ENCODE assay signal across 17 cellular contexts in genomic region chr3:10219737-10220136, GRCh38. TPM values are rescaled to one million over a fixed set of nuclear protein-coding genes. Genes with fewer than 3 reads are reported as not detected.
DNase-seq lines count a peak whose midpoint lies in the region; ATAC-seq, FAIRE-seq and TF ChIP-seq lines count a peak whose summit lies in the region.
"Had no signal": no experiment of that assay in that cellular context is flagged by ENCODE, and none has a peak within 500 bp of the region (broad histone marks: within the 10 kb centered on the region; RNA-seq: fewer than 3 reads in every experiment).

No MANE protein-coding gene starts in this region.

- 90% methylated on average over 9 of the region's 9 CpGs; no CpG with 5 or more reads in 1 of the 2 experiments for WGBS in H1 (ENCODE audit: extremely low coverage in 1 of 2, insufficient coverage in 1 of 2, insufficient read length in 1 of 2, insufficient replicate concordance in 2 of 2, low coverage in 1 of 2, low lambda C conversion rate in 2 of 2, missing lambda C conversion rate in 1 of 2), 2 experiments

- peaks cover 17% of the 10 kb centered on the region for H3K4me1 ChIP-seq in BLaER1
- peaks cover 33% of the 10 kb centered on the region for H3K4me1 ChIP-seq in OCI-LY1 (ENCODE audit: insufficient read depth, low read length, severe bottlenecking)
- H3K4me1 ChIP-seq in H1 (replicated peaks in 1 of 4; ENCODE audit: control insufficient read depth in 3 of 4, insufficient read depth in 4 of 4, low read length in 3 of 4): peaks cover 0 to 2% (median 2%) of the 10 kb centered on the region in 4 experiments; a peak in 3 of 7 replicates
- H3K4me1 ChIP-seq: uterus had no signal

- H2BK5ac ChIP-seq in H1 (ENCODE audit: low read depth, low read length): no peak overlapping the region

- H3K56ac ChIP-seq in H1 (replicated peaks; ENCODE audit: insufficient read length, low read depth, low read length): no peak overlapping the region

- H3K18ac ChIP-seq in H1 (ENCODE audit: extremely low read depth, low read length): no peak overlapping the region

- H4K20me1 ChIP-seq in BLaER1 (no peaks in the 10 kb centered on the region), OCI-LY1 (ENCODE audit: insufficient read depth, low read length) (no peaks in the 10 kb centered on the region), H1 (replicated peaks in 1 of 2; ENCODE audit: control insufficient read depth in 1 of 2, insufficient read depth in 2 of 2, low read length in 2 of 2) (no peaks in the 10 kb centered on the region)
- H4K20me1 ChIP-seq: BLaER1 treated with 17β-estradiol and CSF1 and Interleukin-3, amounts not matched to agents 10 nM and 100 nM had no signal

- no peak overlapping the region for H3K4ac ChIP-seq in H1 (replicated peaks; ENCODE audit: insufficient read length, low read depth, low read length)

- peak overlapping the region; percentile 71; the same call in 1 of the 2 replicates for H4K8ac ChIP-seq in H1 (ENCODE audit: extremely low read depth, insufficient read depth, low read length)

- no peak overlapping the region for H4K5ac ChIP-seq in H1 (ENCODE audit: insufficient read length, low read depth, low read length)

- H2BK120ac ChIP-seq in H1 (replicated peaks; ENCODE audit: low read depth, low read length): no peak overlapping the region

- no peak for TF ChIP-seq POLR2A in H1 (IDR thresholded peaks at IDR 0.05; ENCODE audit: control extremely low read depth in 1 of 2, low read depth in 2 of 2, low read length in 2 of 2)

- no peak for TF ChIP-seq RAD21 in H1 (IDR thresholded peaks at IDR 0.05 in 1 of 2, conservative IDR thresholded peaks at IDR 0.05 in 1 of 2; ENCODE audit: low read depth in 2 of 2, low read length in 2 of 2)

- no peak overlapping the region for H3K4me3 ChIP-seq in BLaER1
- no peak overlapping the region for H3K4me3 ChIP-seq in OCI-LY1 (ENCODE audit: low read depth, low read length, poor library complexity, severe bottlenecking)
- no peak overlapping the region for H3K4me3 ChIP-seq in H1 (ENCODE audit: extremely low read depth in 1 of 4, insufficient read depth in 2 of 4, low read depth in 3 of 4, low read length in 4 of 4)
- H3K4me3 ChIP-seq: BLaER1 treated with 17β-estradiol and CSF1 and Interleukin-3, amounts not matched to agents 10 nM and 100 nM; right lobe of liver; uterus had no signal

- H4K91ac ChIP-seq in H1 (replicated peaks; ENCODE audit: insufficient read length, low read length): peak overlapping the region; percentile 42

- ATAC-seq in GM19324 (IDR thresholded peaks at IDR 0.05; ENCODE audit: low FRiP score, unreplicated experiment) (no peak), HG03469 (IDR thresholded peaks at IDR 0.05; ENCODE audit: unreplicated experiment) (no peak)
- ATAC-seq: activated CD4-positive, CD25-positive, alpha-beta regulatory T cell treated with anti-CD3 and anti-CD28 coated beads, Interleukin-2, amount 50 U/mL, for 24 hours; left ventricle myocardium superior; right lobe of liver had no signal

- H2BK12ac ChIP-seq in H1 (ENCODE audit: low read depth, low read length): 0 out of 2 replicates have a peak overlapping the region, but pooled peaks have one; percentile 68

- no peaks in the 10 kb centered on the region for H3K79me1 ChIP-seq in H1 (ENCODE audit: low read depth, low read length)

- H2AFZ ChIP-seq in OCI-LY1 (ENCODE audit: low read length) (no peak overlapping the region), H1 (ENCODE audit: low read length) (no peak overlapping the region)

- H3K36me3 ChIP-seq in BLaER1 (peaks cover 15% of the 10 kb centered on the region; the same call in 1 of the 2 replicates), OCI-LY1 (ENCODE audit: insufficient read depth, low read length) (peaks cover 62% of the 10 kb centered on the region), H1 (ENCODE audit: control insufficient read depth in 2 of 4, insufficient read depth in 4 of 4, low read length in 3 of 4) (0 out of 8 replicates have a peak, but pooled peaks cover 0 to 5% (median 0%) of the 10 kb centered on the region in 4 experiments)
- H3K36me3 ChIP-seq: uterus had no signal

- CTCF ChIA-PET in H1 (lab: Charles Lee; ENCODE audit: partially characterized antibody): interaction anchor here (0.7 to 1.4 kb wide), 2 partner anchors 66 to 170 kb away, joined by 3 to 5 read pairs; no protein-coding TSS in a partner anchor

- H3K4me2 ChIP-seq in BLaER1: no peak overlapping the region
- H3K4me2 ChIP-seq in OCI-LY1 (ENCODE audit: low read length): no peak overlapping the region
- H3K4me2 ChIP-seq in H1 (ENCODE audit: insufficient read depth in 1 of 2, low read depth in 2 of 2, low read length in 2 of 2): no peak overlapping the region

- H3K9ac ChIP-seq in BLaER1: no peak overlapping the region
- H3K9ac ChIP-seq in OCI-LY1 (ENCODE audit: low read length): no peak overlapping the region; the same call in 1 of the 2 replicates
- H3K9ac ChIP-seq in H1 (replicated peaks in 1 of 4; ENCODE audit: extremely low read depth in 1 of 4, low read depth in 3 of 4, low read length in 3 of 4): no peak overlapping the region
- H3K9ac ChIP-seq: BLaER1 treated with 17β-estradiol and CSF1 and Interleukin-3, amounts not matched to agents 10 nM and 100 nM had no signal

- H2BK20ac ChIP-seq in H1 (ENCODE audit: low read length): no peak overlapping the region

- DNase-seq in DMS79 treated with DMSO at 0.1 percent for 48 hours (lab: John Stamatoyannopoulos, UW) (peak; percentile 26), H1 (ENCODE audit: low read depth in 1 of 2, low spot score in 2 of 2) (no peak), NCI-H1436 treated with DMSO at 0.1 percent for 48 hours (lab: John Stamatoyannopoulos, UW) (no peak)
- DNase-seq in central memory CD4-positive, alpha-beta T cell: no peak
- DNase-seq: activated T-cell treated with anti-CD3 and anti-CD28 coated beads, Interleukin-2, amount 50 U/mL, for 48 hours; left ventricle myocardium superior; NCI-H82; right lobe of liver; stimulated activated naive CD4-positive, alpha-beta T cell; uterus had no signal

- no peak for TF ChIP-seq CTCF in OCI-LY1 (IDR thresholded peaks at IDR 0.05; ENCODE audit: low read length)
- TF ChIP-seq CTCF in H1 (IDR thresholded peaks at IDR 0.05; ENCODE audit: control extremely low read depth in 1 of 3, insufficient read depth in 1 of 3, low read depth in 1 of 3, low read length in 3 of 3): no peak

- FAIRE-seq in H1 (lab: Jason Lieb, UNC): no peak
- FAIRE-seq: astrocyte had no signal

- no peak overlapping the region for H3K14ac ChIP-seq in H1 (ENCODE audit: insufficient read length)

- H3K27me3 ChIP-seq in BLaER1: no peaks in the 10 kb centered on the region
- H3K27me3 ChIP-seq in OCI-LY1 (ENCODE audit: insufficient read depth, low read length): no peaks in the 10 kb centered on the region
- H3K27me3 ChIP-seq in H1 (replicated peaks in 1 of 4; ENCODE audit: control insufficient read depth in 3 of 4, extremely low read depth in 1 of 4, insufficient read depth in 3 of 4, low read length in 3 of 4): no peaks in the 10 kb centered on the region
- H3K27me3 ChIP-seq: BLaER1 treated with 17β-estradiol and CSF1 and Interleukin-3, amounts not matched to agents 10 nM and 100 nM; right lobe of liver; uterus had no signal

- H3K9me3 ChIP-seq in BLaER1: no peaks in the 10 kb centered on the region
- no peaks in the 10 kb centered on the region for H3K9me3 ChIP-seq in OCI-LY1 (ENCODE audit: low read length)
- peaks cover 6 to 8% of the 10 kb centered on the region in 2 experiments; a peak in 1 of 4 replicates for H3K9me3 ChIP-seq in H1 (ENCODE audit: insufficient read depth in 2 of 2, low read depth in 1 of 2, low read length in 1 of 2)
- H3K9me3 ChIP-seq: right lobe of liver, uterus had no signal

- H3F3A ChIP-seq in OCI-LY1 (ENCODE audit: insufficient read depth, low read length): no peaks in the 10 kb centered on the region

- H2BK15ac ChIP-seq in H1 (ENCODE audit: low read length): peak overlapping the region; percentile 6; the same call in 1 of the 2 replicates

- H3K27ac ChIP-seq in BLaER1 (0 out of 2 replicates have a peak overlapping the region, but pooled peaks have one; percentile 7), OCI-LY1 (ENCODE audit: low read depth, low read length, poor library complexity, severe bottlenecking) (peak overlapping the region; percentile 88), H1 (ENCODE audit: low read depth, low read length) (no peak overlapping the region)
- H3K27ac ChIP-seq: right lobe of liver, uterus had no signal

- H3K79me2 ChIP-seq in OCI-LY1 (ENCODE audit: insufficient read depth, low read length): no peaks in the 10 kb centered on the region
- H3K79me2 ChIP-seq in H1 (ENCODE audit: control insufficient read depth in 1 of 2, insufficient read depth in 2 of 2, low read length in 2 of 2): no peaks in the 10 kb centered on the region

- no peaks in the 10 kb centered on the region for H3K9me2 ChIP-seq in OCI-LY1 (ENCODE audit: low read depth, low read length)

- no peak overlapping the region for H3K23ac ChIP-seq in H1 (ENCODE audit: insufficient read length)

- TF ChIP-seq EP300 in H1 (IDR thresholded peaks at IDR 0.05; ENCODE audit: borderline replicate concordance in 1 of 2, low read depth in 2 of 2, low read length in 2 of 2): no peak

- H3K23me2 ChIP-seq in H1 (ENCODE audit: low read depth, low read length): peaks cover 3% of the 10 kb centered on the region; the same call in 1 of the 2 replicates

- POLR2A ChIA-PET in H1 (lab: Charles Lee; ENCODE audit: partially characterized antibody): no interaction called here

- H2AK5ac ChIP-seq in H1 (ENCODE audit: low read depth, low read length): no peak overlapping the region; the same call in 1 of the 2 replicates

TF ChIP-seq in H1, 55 proteins besides CTCF, POLR2A, EP300 and RAD21 (continues in another document):
- TF ChIP-seq RBBP5 (IDR thresholded peaks at IDR 0.05; ENCODE audit: borderline replicate concordance, low read depth, low read length): no peak

RNA-seq across cellular contexts. Expression of gene TATDN2, which starts 28.5 kb away (rescaled TPM):
- total RNA-seq in H1 (2021; fragmentation: NEBNext Ultra II Directional; extraction: Animal tissue kit (Norgen Biotek cat#: 25700)): 34.8 and 35.3 TPM in 2 replicates
- polyA plus RNA-seq in H1 (2011; rRNA removed): 12.1 and 12.3 TPM in 2 replicates
- 11.5 TPM for polyA plus RNA-seq in H1 (2011; cell fraction: cytosol; rRNA removed)
- polyA plus RNA-seq in H1 (2011; cell fraction: nucleus; rRNA removed): 17.6 TPM
- 21.3 to 23.2 TPM (median 21.9 TPM) in 4 replicates for polyA plus RNA-seq in H1 (2012, experiment 1 of 2)
- 18.4 TPM for polyA plus RNA-seq in H1 (2012, experiment 2 of 2)
- 14.6 TPM for polyA plus RNA-seq in H1 (2013, experiment 1 of 2)
- 15.0 TPM for polyA plus RNA-seq in H1 (2013, experiment 2 of 2)
- polyA minus RNA-seq in H1 (2011; rRNA and poly(A)+ RNA removed): 39.2 and 40.9 TPM in 2 replicates
- 13.6 TPM for polyA minus RNA-seq in H1 (2011; cell fraction: cytosol; rRNA and poly(A)+ RNA removed)
- 36.3 TPM for polyA minus RNA-seq in H1 (2011; cell fraction: nucleus; rRNA and poly(A)+ RNA removed)

RNA-seq across cellular contexts. Expression of gene IRAK2, which starts 55.0 kb away (rescaled TPM):
- 1.3 and 1.5 TPM in 2 replicates for total RNA-seq in H1 (2021; fragmentation: NEBNext Ultra II Directional; extraction: Animal tissue kit (Norgen Biotek cat#: 25700))
- polyA plus RNA-seq in H1 (2011; rRNA removed): 1.5 TPM in 2 replicates
- polyA plus RNA-seq in H1 (2011; cell fraction: cytosol; rRNA removed): 1.4 TPM
- polyA plus RNA-seq in H1 (2011; cell fraction: nucleus; rRNA removed): 1.4 TPM
- 0.84 to 1.4 TPM (median 0.98 TPM) in 4 replicates for polyA plus RNA-seq in H1 (2012, experiment 1 of 2)
- polyA plus RNA-seq in H1 (2012, experiment 2 of 2): 0.89 TPM
- polyA plus RNA-seq in H1 (2013, experiment 1 of 2): 0.61 TPM
- 0.53 TPM for polyA plus RNA-seq in H1 (2013, experiment 2 of 2)
- polyA minus RNA-seq in H1 (2011; rRNA and poly(A)+ RNA removed): 1.2 and 1.5 TPM in 2 replicates
- 1.1 TPM for polyA minus RNA-seq in H1 (2011; cell fraction: cytosol; rRNA and poly(A)+ RNA removed)
- 1.3 TPM for polyA minus RNA-seq in H1 (2011; cell fraction: nucleus; rRNA and poly(A)+ RNA removed)
